Comparison of ENCODE assay signal across 8 cellular contexts in the genomic region with DNA sequence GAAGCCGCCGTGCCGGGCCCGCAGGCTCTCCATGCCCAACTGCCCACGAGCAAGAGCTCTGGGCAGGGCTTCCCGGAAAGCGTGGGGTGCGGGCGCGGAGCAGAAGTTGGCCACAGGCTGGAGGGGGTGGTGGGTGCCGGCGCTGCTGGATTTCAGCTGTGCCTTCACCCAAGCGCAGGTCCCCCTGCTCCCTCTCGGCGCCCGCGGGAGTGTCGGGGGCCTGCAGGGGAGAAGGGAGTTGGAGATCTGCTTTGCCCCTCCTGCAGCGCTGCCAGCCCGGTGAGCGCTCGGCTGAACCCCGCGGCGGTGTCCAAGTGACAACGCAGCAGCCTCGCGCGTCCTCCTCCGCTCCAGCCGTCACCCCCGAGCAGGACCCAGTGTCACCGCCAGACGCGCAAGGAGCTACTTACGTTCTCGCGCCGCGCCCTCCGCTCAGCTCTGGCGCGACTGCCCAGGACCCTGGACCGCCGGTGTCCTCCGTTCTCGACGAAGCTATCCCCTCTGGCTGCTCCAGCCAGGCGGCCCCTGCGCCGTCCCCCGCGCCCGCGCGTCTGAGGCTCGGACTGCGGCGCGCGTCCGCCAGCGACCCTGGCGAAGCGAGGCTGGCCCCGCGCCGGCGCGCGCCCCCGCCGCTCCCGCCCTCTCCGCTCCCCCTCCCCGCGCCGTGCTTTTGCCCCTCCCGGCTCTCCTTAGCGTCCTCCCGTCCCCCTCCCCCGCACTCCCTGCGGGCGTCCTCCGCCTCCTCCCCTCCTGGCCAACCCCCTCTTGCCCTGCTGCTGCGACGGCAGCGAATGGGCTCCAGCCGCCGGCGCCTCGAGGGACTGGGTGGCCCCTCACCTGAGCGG. TPM values are rescaled to one million over a fixed set of nuclear protein-coding genes. Genes with fewer than 3 reads are reported as not detected.
DNase-seq lines count a peak whose midpoint lies in the region; ATAC-seq and TF ChIP-seq lines count a peak whose summit lies in the region.

A gene (minus strand): TSS at position 604 of the 845 bp plus-strand sequence. CDS start 216,372 bp downstream, outside the sequence.

- no peaks in the 10 kb centered on the region for H3K36me3 ChIP-seq in HEK293 (ENCODE audit: control insufficient read depth in 2 of 2, insufficient read depth in 1 of 2, low read length in 2 of 2)

- peak within 1 kb of the TSS; percentile 88 for H3K4me3 ChIP-seq in HEK293 (ENCODE audit: low read depth, low read length)

- H3K27ac Mint-ChIP-seq in activated T-helper 1 cell treated with anti-CD3 and anti-CD28 coated beads, Interleukin-12 subunit alpha, Interleukin-12 subunit beta, Interleukin-2, Interleukin-4 antibody, amounts not matched to agents 30 ng/mL and 10 ng/mL and 1 ng/mL, durations not matched to agents 14 hours and 24 hours and 36 hours, result no peak within 1 kb of the TSS
- H3K27ac Mint-ChIP-seq in neural crest cell (ENCODE audit: unreplicated experiment), result no peak within 1 kb of the TSS

- POLR2A ChIA-PET in HEK293 (lab: Yijun Ruan, JAX), result interaction anchor here (0.6 to 2.3 kb wide), 7 partner anchors 9 to 401 kb away, joined by 3 to 8 read pairs (median 4); a partner anchor contains a TSS

- no peaks in the 10 kb centered on the region for H3K9me3 Mint-ChIP-seq in activated T-helper 1 cell treated with anti-CD3 and anti-CD28 coated beads, Interleukin-12 subunit alpha, Interleukin-12 subunit beta, Interleukin-2, Interleukin-4 antibody, amounts not matched to agents 30 ng/mL and 10 ng/mL and 1 ng/mL, durations not matched to agents 14 hours and 24 hours and 36 hours
- no peaks in the 10 kb centered on the region for H3K9me3 Mint-ChIP-seq in neural crest cell

- peaks cover 64% of the 10 kb centered on the region for H3K27me3 ChIP-seq in foreskin keratinocyte

- H3K4me1 ChIP-seq in HEK293 (ENCODE audit: control insufficient read depth, insufficient read depth, low read length) (peaks cover 5% of the 10 kb centered on the region; the same call in 1 of the 2 replicates), foreskin keratinocyte (no peaks in the 10 kb centered on the region)

- peak within 1 kb of the TSS; percentile 63 for H3K4me3 Mint-ChIP-seq in activated T-helper 1 cell treated with anti-CD3 and anti-CD28 coated beads, Interleukin-12 subunit alpha, Interleukin-12 subunit beta, Interleukin-2, Interleukin-4 antibody, amounts not matched to agents 30 ng/mL and 10 ng/mL and 1 ng/mL, durations not matched to agents 14 hours and 24 hours and 36 hours
- H3K4me3 Mint-ChIP-seq in neural crest cell, result peak within 1 kb of the TSS; percentile 90

- peak; percentile 95 for DNase-seq in D341Med (ENCODE audit: low spot score)
- peak; percentile 91 for DNase-seq in NCI-H2196 treated with DMSO at 0.1 percent for 48 hours (lab: John Stamatoyannopoulos, UW; ENCODE audit: unreplicated experiment)
- DNase-seq in activated T-helper 1 cell treated with anti-CD3 and anti-CD28 coated beads, Interleukin-12 subunit alpha, Interleukin-12 subunit beta, Interleukin-2, Interleukin-4 antibody, amounts not matched to agents 30 ng/mL and 10 ng/mL and 1 ng/mL, durations not matched to agents 14 hours and 24 hours and 36 hours (ENCODE audit: low spot score), result no peak
- peak in 1 of 2 donors; percentile 47 for DNase-seq in foreskin keratinocyte
- DNase-seq in neural crest cell (ENCODE audit: low read depth, low spot score), result peak; percentile 77
- DNase-seq in KG1 (lab: John Stamatoyannopoulos, UW), result no peak

- TF ChIP-seq CTCF in HEK293 (tag by site-specific recombination; IDR thresholded peaks at IDR 0.05) (peak; percentile 73), foreskin keratinocyte (conservative IDR thresholded peaks at IDR 0.05) (no peak), neural crest cell (conservative IDR thresholded peaks at IDR 0.05) (peak; percentile 14)

- peaks cover 55% of the 10 kb centered on the region for H3K27me3 Mint-ChIP-seq in activated T-helper 1 cell treated with anti-CD3 and anti-CD28 coated beads, Interleukin-12 subunit alpha, Interleukin-12 subunit beta, Interleukin-2, Interleukin-4 antibody, amounts not matched to agents 30 ng/mL and 10 ng/mL and 1 ng/mL, durations not matched to agents 14 hours and 24 hours and 36 hours (ENCODE audit: insufficient read depth)
- H3K27me3 Mint-ChIP-seq in neural crest cell (ENCODE audit: low read depth), result peaks cover 49% of the 10 kb centered on the region

- no peaks in the 10 kb centered on the region for H3K9me3 ChIP-seq in HEK293 (ENCODE audit: control insufficient read depth, insufficient read depth, low read depth, low read length)

- ATAC-seq in foreskin keratinocyte, result peak; percentile 45
- no peak for ATAC-seq in GM21515 (IDR thresholded peaks at IDR 0.05; ENCODE audit: unreplicated experiment)

- H3K27ac ChIP-seq in HEK293 (ENCODE audit: extremely low read depth, low read depth, low read length) (peak within 1 kb of the TSS; percentile 82; the same call in 1 of the 2 replicates), foreskin keratinocyte (no peak within 1 kb of the TSS)

- no peaks in the 10 kb centered on the region for H3K4me1 Mint-ChIP-seq in activated T-helper 1 cell treated with anti-CD3 and anti-CD28 coated beads, Interleukin-12 subunit alpha, Interleukin-12 subunit beta, Interleukin-2, Interleukin-4 antibody, amounts not matched to agents 30 ng/mL and 10 ng/mL and 1 ng/mL, durations not matched to agents 14 hours and 24 hours and 36 hours (ENCODE audit: low read depth)
- H3K4me1 Mint-ChIP-seq in neural crest cell, result peaks cover 45% of the 10 kb centered on the region

- H3K36me3 Mint-ChIP-seq in activated T-helper 1 cell treated with anti-CD3 and anti-CD28 coated beads, Interleukin-12 subunit alpha, Interleukin-12 subunit beta, Interleukin-2, Interleukin-4 antibody, amounts not matched to agents 30 ng/mL and 10 ng/mL and 1 ng/mL, durations not matched to agents 14 hours and 24 hours and 36 hours (ENCODE audit: low read depth), result no peaks in the 10 kb centered on the region
- no peaks in the 10 kb centered on the region for H3K36me3 Mint-ChIP-seq in neural crest cell (ENCODE audit: low read depth)

- intact Hi-C loops in activated T-helper 1 cell treated with anti-CD3 and anti-CD28 coated beads, Interleukin-12 subunit alpha, Interleukin-12 subunit beta, Interleukin-2, Interleukin-4 antibody, amounts not matched to agents 30 ng/mL and 10 ng/mL and 1 ng/mL, durations not matched to agents 14 hours and 24 hours and 36 hours (cut with micrococcal nuclease), result loop anchor here (5.0 kb wide), 1 partner anchor 111 kb away; a partner anchor contains a TSS

- CTCF ChIA-PET in HEK293 (lab: Yijun Ruan, JAX), result interaction anchor here (0.7 to 2.2 kb wide), 4 partner anchors 38 to 283 kb away, joined by 3 to 7 read pairs (median 4); no protein-coding TSS in a partner anchor

TF ChIP-seq in HEK293, 187 proteins besides CTCF, POLR2A, EP300 and RAD21 (continues in another document):
- TF ChIP-seq ZNF341 (tag by site-specific recombination; IDR thresholded peaks at IDR 0.05; ENCODE audit: low read depth), result peak; percentile 92
- no peak for TF ChIP-seq ZNF37A (tag by site-specific recombination; IDR thresholded peaks at IDR 0.05)
- peak; percentile 93 for TF ChIP-seq ZFHX2 (tag by site-specific recombination; conservative IDR thresholded peaks at IDR 0.05)
- TF ChIP-seq, protein P1, sequence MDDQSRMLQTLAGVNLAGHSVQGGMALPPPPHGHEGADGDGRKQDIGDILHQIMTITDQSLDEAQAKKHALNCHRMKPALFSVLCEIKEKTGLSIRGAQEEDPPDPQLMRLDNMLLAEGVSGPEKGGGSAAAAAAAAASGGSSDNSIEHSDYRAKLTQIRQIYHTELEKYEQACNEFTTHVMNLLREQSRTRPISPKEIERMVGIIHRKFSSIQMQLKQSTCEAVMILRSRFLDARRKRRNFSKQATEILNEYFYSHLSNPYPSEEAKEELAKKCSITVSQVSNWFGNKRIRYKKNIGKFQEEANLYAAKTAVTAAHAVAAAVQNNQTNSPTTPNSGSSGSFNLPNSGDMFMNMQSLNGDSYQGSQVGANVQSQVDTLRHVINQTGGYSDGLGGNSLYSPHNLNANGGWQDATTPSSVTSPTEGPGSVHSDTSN (CRISPR knock-in tag; IDR thresholded peaks at IDR 0.05), result no peak
- no peak for TF ChIP-seq ZNF155 (tag by site-specific recombination; IDR thresholded peaks at IDR 0.05)
- no peak for TF ChIP-seq ZNF274 (IDR thresholded peaks at IDR 0.05; ENCODE audit: low read length)
- no peak for TF ChIP-seq ZNF274 (tag by site-specific recombination; IDR thresholded peaks at IDR 0.05; ENCODE audit: borderline replicate concordance)
- no peak for TF ChIP-seq ZNF510 (tag by site-specific recombination; IDR thresholded peaks at IDR 0.05; ENCODE audit: insufficient replicate concordance)
- no peak for TF ChIP-seq ZNF776 (tag by site-specific recombination; IDR thresholded peaks at IDR 0.05; ENCODE audit: borderline replicate concordance)
- TF ChIP-seq, protein P2, sequence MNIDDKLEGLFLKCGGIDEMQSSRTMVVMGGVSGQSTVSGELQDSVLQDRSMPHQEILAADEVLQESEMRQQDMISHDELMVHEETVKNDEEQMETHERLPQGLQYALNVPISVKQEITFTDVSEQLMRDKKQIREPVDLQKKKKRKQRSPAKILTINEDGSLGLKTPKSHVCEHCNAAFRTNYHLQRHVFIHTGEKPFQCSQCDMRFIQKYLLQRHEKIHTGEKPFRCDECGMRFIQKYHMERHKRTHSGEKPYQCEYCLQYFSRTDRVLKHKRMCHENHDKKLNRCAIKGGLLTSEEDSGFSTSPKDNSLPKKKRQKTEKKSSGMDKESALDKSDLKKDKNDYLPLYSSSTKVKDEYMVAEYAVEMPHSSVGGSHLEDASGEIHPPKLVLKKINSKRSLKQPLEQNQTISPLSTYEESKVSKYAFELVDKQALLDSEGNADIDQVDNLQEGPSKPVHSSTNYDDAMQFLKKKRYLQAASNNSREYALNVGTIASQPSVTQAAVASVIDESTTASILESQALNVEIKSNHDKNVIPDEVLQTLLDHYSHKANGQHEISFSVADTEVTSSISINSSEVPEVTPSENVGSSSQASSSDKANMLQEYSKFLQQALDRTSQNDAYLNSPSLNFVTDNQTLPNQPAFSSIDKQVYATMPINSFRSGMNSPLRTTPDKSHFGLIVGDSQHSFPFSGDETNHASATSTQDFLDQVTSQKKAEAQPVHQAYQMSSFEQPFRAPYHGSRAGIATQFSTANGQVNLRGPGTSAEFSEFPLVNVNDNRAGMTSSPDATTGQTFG (tag by site-specific recombination; IDR thresholded peaks at IDR 0.05; ENCODE audit: borderline replicate concordance), result no peak
- no peak for TF ChIP-seq ZNF791 (tag by site-specific recombination; IDR thresholded peaks at IDR 0.05)
- TF ChIP-seq ZBTB8A (tag by site-specific recombination; IDR thresholded peaks at IDR 0.05), result no peak; the same call in 1 of the 2 replicates
- TF ChIP-seq ZNF112 (tag by site-specific recombination; IDR thresholded peaks at IDR 0.05), result no peak
- TF ChIP-seq ZNF223 (tag by site-specific recombination; IDR thresholded peaks at IDR 0.05), result peak; percentile 37; the same call in 1 of the 2 replicates

RNA-seq across cellular contexts. Expression of the gene that starts here (rescaled TPM):
- 0.17 and 0.21 TPM in 2 replicates for total RNA-seq in activated T-helper 1 cell treated with anti-CD3 and anti-CD28 coated beads, Interleukin-12 subunit alpha, Interleukin-12 subunit beta, Interleukin-2, Interleukin-4 antibody, amounts not matched to agents 30 ng/mL and 10 ng/mL and 1 ng/mL, durations not matched to agents 14 hours and 24 hours and 36 hours
- 8.4 and 20.0 TPM in 2 replicates for total RNA-seq in foreskin keratinocyte
- polyA plus RNA-seq in foreskin keratinocyte, result 3.3 and 8.4 TPM in 2 replicates
- 33.2 and 35.0 TPM in 2 replicates for total RNA-seq in neural crest cell

Comparison
In these comparisons a context has a peak if more than half of its experiments do, and no peak if none do; other contexts are left out.
1. DNase-seq: peak in D341Med (single experiment), NCI-H2196 treated with DMSO at 0.1 percent for 48 hours (single experiment) and neural crest cell (single experiment); none in activated T-helper 1 cell treated with anti-CD3 and anti-CD28 coated beads, Interleukin-12 subunit alpha, Interleukin-12 subunit beta, Interleukin-2, Interleukin-4 antibody, amounts not matched to agents 30 ng/mL and 10 ng/mL and 1 ng/mL, durations not matched to agents 14 hours and 24 hours and 36 hours (single experiment) and KG1 (single experiment).